In genomic region chr10:92291610-92291859, GRCh38 we compare ENCODE assay signal across 8 cellular contexts. TPM values are rescaled to one million over a fixed set of nuclear protein-coding genes. Genes with fewer than 3 reads are reported as not detected.
DNase-seq lines count a peak whose midpoint lies in the region; TF ChIP-seq lines count a peak whose summit lies in the region.

No MANE protein-coding gene starts in this region.

- H3K27ac Mint-ChIP-seq in T-helper 2 cell treated with Interferon-gamma antibody and Interleukin-4, amounts not matched to agents 5 μg/mL and 100 μg/mL, for 36 hours = peak overlapping the region; percentile 62
- H3K27ac Mint-ChIP-seq in glutamatergic neuron (ENCODE audit: unreplicated experiment) = peak overlapping the region; percentile 55

- DNase-seq in T-helper 2 cell treated with Interferon-gamma antibody and Interleukin-4, amounts not matched to agents 5 μg/mL and 100 μg/mL, for 36 hours (ENCODE audit: low spot score) = no peak
- DNase-seq in T-helper 2 cell (no peak), WERI-Rb-1 (no peak), glutamatergic neuron (no peak), spleen (no peak), DMS79 (lab: John Stamatoyannopoulos, UW) (no peak), NCI-H510A (lab: John Stamatoyannopoulos, UW) (no peak), GM19238 (ENCODE audit: insufficient read length, low spot score) (no peak)

- H3K4me3 ChIP-seq in WERI-Rb-1 (ENCODE audit: low read depth, low read length) (peak overlapping the region; percentile 90), spleen (peak overlapping the region; percentile 73 to 95 (median 81))

- no peaks in the 10 kb centered on the region for H3K9me3 Mint-ChIP-seq in T-helper 2 cell treated with Interferon-gamma antibody and Interleukin-4, amounts not matched to agents 5 μg/mL and 100 μg/mL, for 36 hours
- peaks cover 7% of the 10 kb centered on the region for H3K9me3 Mint-ChIP-seq in glutamatergic neuron (ENCODE audit: unreplicated experiment)

- TF ChIP-seq CTCF in WERI-Rb-1 (IDR thresholded peaks at IDR 0.05; ENCODE audit: low read depth, low read length) (no peak), glutamatergic neuron (IDR thresholded peaks at IDR 0.05; ENCODE audit: partially characterized antibody, unreplicated experiment) (no peak), spleen (IDR thresholded peaks at IDR 0.05 in 8 of 11, conservative IDR thresholded peaks at IDR 0.05 in 3 of 11) (no peak)

- H3K4me3 Mint-ChIP-seq in T-helper 2 cell treated with Interferon-gamma antibody and Interleukin-4, amounts not matched to agents 5 μg/mL and 100 μg/mL, for 36 hours = peak overlapping the region; percentile 89
- peak overlapping the region; percentile 88 for H3K4me3 Mint-ChIP-seq in glutamatergic neuron (ENCODE audit: unreplicated experiment)

- intact Hi-C loops in spleen (cut with DNase I; ENCODE audit: low total_unique reads) = loop anchor here (5.0 to 10.0 kb wide), 2 partner anchors 57 to 204 kb away; no protein-coding TSS in a partner anchor

- H3K27me3 Mint-ChIP-seq in T-helper 2 cell treated with Interferon-gamma antibody and Interleukin-4, amounts not matched to agents 5 μg/mL and 100 μg/mL, for 36 hours (ENCODE audit: low read depth) = no peaks in the 10 kb centered on the region
- peaks cover 7% of the 10 kb centered on the region for H3K27me3 Mint-ChIP-seq in glutamatergic neuron (ENCODE audit: unreplicated experiment)

- H3K27me3 ChIP-seq in WERI-Rb-1 (ENCODE audit: insufficient read depth, low read depth, severe bottlenecking) (no peaks in the 10 kb centered on the region), spleen (replicated peaks in 1 of 7) (no peaks in the 10 kb centered on the region)

- WGBS in spleen, 5 donors = 0 to 1% (median 1%) methylated on average over 3 to 10 of the region's 10 CpGs

- H3K36me3 ChIP-seq in WERI-Rb-1 (peaks cover 36% of the 10 kb centered on the region), spleen (peaks cover 0 to 20% (median 3%) of the 10 kb centered on the region in 6 donors)

- peaks cover 4 to 63% (median 32%) of the 10 kb centered on the region in 6 donors for H3K4me1 ChIP-seq in spleen

- TF ChIP-seq POLR2A in spleen (IDR thresholded peaks at IDR 0.05) = no peak

- peaks cover 19% of the 10 kb centered on the region for H3K4me1 Mint-ChIP-seq in T-helper 2 cell treated with Interferon-gamma antibody and Interleukin-4, amounts not matched to agents 5 μg/mL and 100 μg/mL, for 36 hours (ENCODE audit: low read depth)
- peaks cover 7% of the 10 kb centered on the region for H3K4me1 Mint-ChIP-seq in glutamatergic neuron (ENCODE audit: low read depth, unreplicated experiment)

- H3K27ac ChIP-seq in WERI-Rb-1 (peak overlapping the region; percentile 95), spleen (peak overlapping the region; percentile 92 to 97 (median 95))

- peaks cover 10% of the 10 kb centered on the region for H3K36me3 Mint-ChIP-seq in T-helper 2 cell treated with Interferon-gamma antibody and Interleukin-4, amounts not matched to agents 5 μg/mL and 100 μg/mL, for 36 hours (ENCODE audit: low read depth)
- no peaks in the 10 kb centered on the region for H3K36me3 Mint-ChIP-seq in glutamatergic neuron (ENCODE audit: unreplicated experiment)

- H3K9me3 ChIP-seq in WERI-Rb-1 (ENCODE audit: severe bottlenecking) (no peaks in the 10 kb centered on the region), spleen (no peaks in the 10 kb centered on the region)

RNA-seq across cellular contexts. Expression of gene MARCHF5, which starts 0.6 kb away (rescaled TPM):
- 68.5 TPM for total RNA-seq in glutamatergic neuron (ENCODE audit: unreplicated experiment)
- total RNA-seq in spleen = 10 to 100 TPM; 17.0 to 39.1 (median 29.1) TPM
- 10 to 100 TPM in 1 of 3 donors, 1 to 10 TPM in 2; 6.9 to 12.7 (median 8.8) TPM for polyA plus RNA-seq in spleen

RNA-seq across cellular contexts. Expression of gene CPEB3, which starts 0.7 kb away (rescaled TPM):
- total RNA-seq in glutamatergic neuron (ENCODE audit: unreplicated experiment) = 8.0 TPM
- 10 to 100 TPM in 1 of 7 donors, 1 to 10 TPM in 6; 5.5 to 10.1 (median 8.0) TPM for total RNA-seq in spleen
- polyA plus RNA-seq in spleen = 1 to 10 TPM; 1.0 to 1.9 (median 1.3) TPM
